Comparison of ENCODE assay signal across 1 cellular context in genomic region chr2:144012304-144012703, GRCh38.
TF ChIP-seq lines count a peak whose summit lies in the region.

No MANE protein-coding gene starts in this region.

TF ChIP-seq in GM12878, 131 proteins besides CTCF, POLR2A, EP300 and RAD21 (continued from another document):
- TF ChIP-seq MAX (IDR thresholded peaks at IDR 0.05; ENCODE audit: low read depth, low read length): no peak
